In genomic region chr5:149134778-149135169, GRCh38 we compare ENCODE assay signal across 16 cellular contexts. TPM values are rescaled to one million over a fixed set of nuclear protein-coding genes. Genes with fewer than 3 reads are reported as not detected.
DNase-seq lines count a peak whose midpoint lies in the region; TF ChIP-seq lines count a peak whose summit lies in the region.
"Had no signal": no experiment of that assay in that cellular context is flagged by ENCODE, and none has a peak within 500 bp of the region (broad histone marks: within the 10 kb centered on the region; RNA-seq: fewer than 3 reads in every experiment).

No MANE protein-coding gene starts in this region.

- peaks cover 1% of the 10 kb centered on the region for H3K36me3 Mint-ChIP-seq in chondrocyte (ENCODE audit: low read depth)
- H3K36me3 Mint-ChIP-seq in osteocyte (ENCODE audit: unreplicated experiment): no peaks in the 10 kb centered on the region

- H3K27ac Mint-ChIP-seq in chondrocyte (ENCODE audit: unreplicated experiment) (peak overlapping the region; percentile 64), osteocyte (ENCODE audit: unreplicated experiment) (peak overlapping the region; percentile 72)

- H3K4me1 Mint-ChIP-seq in chondrocyte (ENCODE audit: low read depth) (peaks cover 24% of the 10 kb centered on the region), osteocyte (ENCODE audit: unreplicated experiment) (peaks cover 17% of the 10 kb centered on the region)

- H3K4me3 Mint-ChIP-seq in chondrocyte (ENCODE audit: unreplicated experiment) (no peak overlapping the region), osteocyte (ENCODE audit: unreplicated experiment) (no peak overlapping the region)

- TF ChIP-seq CTCF in chondrocyte (IDR thresholded peaks at IDR 0.05) (no peak), osteocyte (IDR thresholded peaks at IDR 0.05) (no peak)

- H3K9me3 Mint-ChIP-seq in chondrocyte (ENCODE audit: low read depth) (no peaks in the 10 kb centered on the region), osteocyte (ENCODE audit: unreplicated experiment) (no peaks in the 10 kb centered on the region)

- DNase-seq in ELR (ENCODE audit: low read depth) (peak; percentile 75), RPMI7951 (ENCODE audit: low read depth) (peak; percentile 65), chondrocyte (ENCODE audit: low spot score) (no peak), osteocyte (ENCODE audit: extremely low spot score, unreplicated experiment) (no peak), NCI-H2196 (lab: John Stamatoyannopoulos, UW; ENCODE audit: unreplicated experiment) (no peak), NCI-H128 (lab: John Stamatoyannopoulos, UW; ENCODE audit: unreplicated experiment) (no peak), MV-4-11 (lab: John Stamatoyannopoulos, UW) (no peak)
- no peak for DNase-seq in activated T-cell treated with anti-CD3 and anti-CD28 coated beads, Interleukin-2, amount 50 U/mL, for 48 hours
- DNase-seq: activated naive CD4-positive, alpha-beta T cell treated with Interleukin-2 at 50 U/mL for 16 hours; activated T-cell treated with anti-CD3 and anti-CD28 coated beads for 4 hours; cortex of kidney; GDM1; Kasumi-1; NCI-H774; Peyer's patch; stimulated activated CD4-positive, alpha-beta T cell treated with anti-CD3 and anti-CD28 coated beads, Interleukin-4, amount 100 ng/mL, for 4 hours had no signal

- no peaks in the 10 kb centered on the region for H3K27me3 Mint-ChIP-seq in chondrocyte (ENCODE audit: low read depth)
- no peaks in the 10 kb centered on the region for H3K27me3 Mint-ChIP-seq in osteocyte (ENCODE audit: unreplicated experiment)

RNA-seq across cellular contexts. Expression of gene ABLIM3, which starts 6.5 kb away (rescaled TPM):
- 19.1 and 25.1 TPM in 2 replicates for total RNA-seq in RPMI7951 (2014; rRNA removed; shearing (Covaris generic))
- total RNA-seq in chondrocyte (7.6 to 16.0 TPM (median 15.4 TPM) in 3 replicates), osteocyte (0.64 and 0.99 TPM in 2 replicates)

Comparison
In these comparisons a context has a peak if more than half of its experiments do, and no peak if none do; other contexts are left out.
1. DNase-seq: peak in ELR (single experiment) and RPMI7951 (single experiment); none in chondrocyte (single experiment), osteocyte (single experiment), activated T-cell treated with anti-CD3 and anti-CD28 coated beads, Interleukin-2, amount 50 U/mL, for 48 hours (0 of 2), NCI-H2196 (single experiment), NCI-H128 (single experiment) and MV-4-11 (single experiment).